1 cellular context compared by ENCODE assay signal in the genomic region with DNA sequence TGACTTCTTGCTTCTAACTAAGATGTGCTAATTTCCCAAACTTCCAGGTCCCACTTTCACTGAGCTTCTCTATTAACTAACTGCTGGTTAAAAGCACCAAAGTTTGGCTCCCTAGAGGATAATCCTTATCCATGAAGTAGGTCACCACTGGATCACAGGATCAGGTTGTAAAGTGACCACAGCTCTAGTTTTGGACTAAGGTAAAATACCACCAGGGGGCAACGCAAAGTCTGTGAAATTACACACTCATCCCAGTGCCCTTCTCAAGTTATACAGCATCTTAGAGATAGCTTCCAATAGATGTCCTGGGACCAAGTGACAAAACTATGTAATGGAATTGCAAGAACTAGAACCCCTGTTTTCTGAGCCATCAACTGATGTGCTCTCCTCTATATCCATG.
TF ChIP-seq lines count a peak whose summit lies in the region.

No MANE protein-coding gene starts in this region.

TF ChIP-seq in GM23338, 12 proteins besides CTCF, POLR2A, EP300 and RAD21 (continued from another document):
- TF ChIP-seq, protein P1, sequence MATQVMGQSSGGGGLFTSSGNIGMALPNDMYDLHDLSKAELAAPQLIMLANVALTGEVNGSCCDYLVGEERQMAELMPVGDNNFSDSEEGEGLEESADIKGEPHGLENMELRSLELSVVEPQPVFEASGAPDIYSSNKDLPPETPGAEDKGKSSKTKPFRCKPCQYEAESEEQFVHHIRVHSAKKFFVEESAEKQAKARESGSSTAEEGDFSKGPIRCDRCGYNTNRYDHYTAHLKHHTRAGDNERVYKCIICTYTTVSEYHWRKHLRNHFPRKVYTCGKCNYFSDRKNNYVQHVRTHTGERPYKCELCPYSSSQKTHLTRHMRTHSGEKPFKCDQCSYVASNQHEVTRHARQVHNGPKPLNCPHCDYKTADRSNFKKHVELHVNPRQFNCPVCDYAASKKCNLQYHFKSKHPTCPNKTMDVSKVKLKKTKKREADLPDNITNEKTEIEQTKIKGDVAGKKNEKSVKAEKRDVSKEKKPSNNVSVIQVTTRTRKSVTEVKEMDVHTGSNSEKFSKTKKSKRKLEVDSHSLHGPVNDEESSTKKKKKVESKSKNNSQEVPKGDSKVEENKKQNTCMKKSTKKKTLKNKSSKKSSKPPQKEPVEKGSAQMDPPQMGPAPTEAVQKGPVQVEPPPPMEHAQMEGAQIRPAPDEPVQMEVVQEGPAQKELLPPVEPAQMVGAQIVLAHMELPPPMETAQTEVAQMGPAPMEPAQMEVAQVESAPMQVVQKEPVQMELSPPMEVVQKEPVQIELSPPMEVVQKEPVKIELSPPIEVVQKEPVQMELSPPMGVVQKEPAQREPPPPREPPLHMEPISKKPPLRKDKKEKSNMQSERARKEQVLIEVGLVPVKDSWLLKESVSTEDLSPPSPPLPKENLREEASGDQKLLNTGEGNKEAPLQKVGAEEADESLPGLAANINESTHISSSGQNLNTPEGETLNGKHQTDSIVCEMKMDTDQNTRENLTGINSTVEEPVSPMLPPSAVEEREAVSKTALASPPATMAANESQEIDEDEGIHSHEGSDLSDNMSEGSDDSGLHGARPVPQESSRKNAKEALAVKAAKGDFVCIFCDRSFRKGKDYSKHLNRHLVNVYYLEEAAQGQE (IDR thresholded peaks at IDR 0.05; ENCODE audit: unreplicated experiment): no peak
- no peak for TF ChIP-seq POLR2AphosphoS5 (IDR thresholded peaks at IDR 0.05; ENCODE audit: low read depth)
- TF ChIP-seq EZH2 (IDR thresholded peaks at IDR 0.05; ENCODE audit: low read depth, unreplicated experiment): no peak
